21 cellular contexts compared by ENCODE assay signal in the genomic region with DNA sequence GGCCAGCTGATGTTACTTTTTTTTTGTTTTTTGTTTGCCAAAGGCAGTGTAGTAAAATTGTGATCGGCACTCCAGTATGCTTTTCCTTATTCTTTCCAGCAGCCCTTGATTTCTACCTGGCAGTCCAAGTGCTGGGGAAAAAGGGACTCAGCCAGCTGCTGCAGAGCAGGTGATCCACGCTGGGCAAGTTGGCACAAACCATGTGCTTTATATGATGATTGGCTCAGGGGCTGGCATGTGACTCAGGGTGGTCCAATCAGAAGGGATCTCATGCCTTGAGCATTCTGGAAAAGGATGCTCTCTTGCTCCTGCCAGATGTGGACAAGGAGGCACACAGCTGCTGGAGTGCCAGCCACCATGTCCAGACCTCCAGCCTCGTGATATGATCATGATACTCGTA. TPM values are rescaled to one million over a fixed set of nuclear protein-coding genes. Genes with fewer than 3 reads are reported as not detected.
DNase-seq lines count a peak whose midpoint lies in the region; ATAC-seq, FAIRE-seq and TF ChIP-seq lines count a peak whose summit lies in the region.
"Had no signal": no experiment of that assay in that cellular context is flagged by ENCODE, and none has a peak within 500 bp of the region (broad histone marks: within the 10 kb centered on the region; RNA-seq: fewer than 3 reads in every experiment).

No MANE protein-coding gene starts in this region.

- no peak overlapping the region for H3K27ac Mint-ChIP-seq in activated T-cell treated with anti-CD3 and anti-CD28 coated beads, Interleukin-2, amount 50 U/mL, for 24 hours
- H3K27ac Mint-ChIP-seq: B cell; CD4-positive, alpha-beta T cell had no signal

- H3K27me3 Mint-ChIP-seq in activated T-cell treated with anti-CD3 and anti-CD28 coated beads, Interleukin-2, amount 50 U/mL, for 24 hours, result no peaks in the 10 kb centered on the region
- H3K27me3 Mint-ChIP-seq: B cell; CD4-positive, alpha-beta T cell; T-cell had no signal

- no peak overlapping the region for H3K4me3 Mint-ChIP-seq in activated T-cell treated with anti-CD3 and anti-CD28 coated beads, Interleukin-2, amount 50 U/mL, for 24 hours
- H3K4me3 Mint-ChIP-seq: B cell; CD4-positive, alpha-beta T cell; T-cell had no signal

- H3K4me1 Mint-ChIP-seq in activated T-cell treated with anti-CD3 and anti-CD28 coated beads, Interleukin-2, amount 50 U/mL, for 24 hours (ENCODE audit: low read depth), result peaks cover 32% of the 10 kb centered on the region

- intact Hi-C loops in kidney (cut with DNase I) (no loop called here), stomach (cut with DNase I; ENCODE audit: low total_unique reads) (no loop called here)

- H3K9me3 ChIP-seq in kidney (ENCODE audit: control insufficient read depth in 1 of 2, low read length in 2 of 2) (no peaks in the 10 kb centered on the region), stomach (no peaks in the 10 kb centered on the region)
- H3K9me3 ChIP-seq: HAP-1, SJSA1 had no signal

- H3K36me3 Mint-ChIP-seq in activated T-cell treated with anti-CD3 and anti-CD28 coated beads, Interleukin-2, amount 50 U/mL, for 24 hours (ENCODE audit: low read depth), result no peaks in the 10 kb centered on the region
- H3K36me3 Mint-ChIP-seq: T-cell had no signal

- H3K27me3 ChIP-seq in stomach, result no peaks in the 10 kb centered on the region
- H3K27me3 ChIP-seq: SJSA1 had no signal

- peak; percentile 12 for DNase-seq in NCI-H1092 treated with DMSO at 0.1 percent for 48 hours (lab: John Stamatoyannopoulos, UW)
- no peak for DNase-seq in NCI-H1092 (lab: John Stamatoyannopoulos, UW)
- peak; percentile 13 for DNase-seq in NAMALWA (ENCODE audit: low spot score)
- DNase-seq in SK-MEL-5 (ENCODE audit: low read depth, low spot score), result peak; percentile 23
- peak; percentile 9 for DNase-seq in kidney
- no peak for DNase-seq in stomach
- DNase-seq in activated T-cell treated with anti-CD3 and anti-CD28 coated beads, Interleukin-2, amount 50 U/mL, for 24 hours, result no peak
- DNase-seq: Calu3; CD4-positive, alpha-beta T cell; DMS53; KG1; NCI-H1417; NCI-H2081; NCI-H446; RPMI8226; T-cell had no signal

- no peak for TF ChIP-seq POLR2A in stomach (IDR thresholded peaks at IDR 0.05)

- in situ Hi-C loops in SK-MEL-5 (cut with HindIII; ENCODE audit: low pct_unique_long_range_greater_than_20kb, low sequenced_read_pairs), result no loop called here

- TF ChIP-seq CTCF in kidney (IDR thresholded peaks at IDR 0.05; ENCODE audit: borderline replicate concordance, extremely low read depth, insufficient read depth), result no peak
- TF ChIP-seq CTCF in stomach (IDR thresholded peaks at IDR 0.05), result no peak

- no peak overlapping the region for H3K27ac ChIP-seq in kidney (ENCODE audit: low read depth in 2 of 2, low read length in 2 of 2)
- no peak overlapping the region for H3K27ac ChIP-seq in stomach
- H3K27ac ChIP-seq: 22Rv1, SJSA1 had no signal

- H3K4me3 ChIP-seq in kidney (ENCODE audit: low read length in 2 of 2) (no peak overlapping the region), stomach (no peak overlapping the region)
- H3K4me3 ChIP-seq: HAP-1, SJSA1 had no signal

- ATAC-seq in GM21619 (IDR thresholded peaks at IDR 0.05; ENCODE audit: unreplicated experiment), result no peak
- ATAC-seq: T-cell had no signal

- 84 to 92% (median 86%) methylated on average over 4 of the region's 4 CpGs for WGBS in stomach, 5 donors

- H3K4me1 ChIP-seq in kidney (ENCODE audit: control insufficient read depth in 1 of 2, insufficient read depth in 1 of 2, low read depth in 1 of 2, low read length in 2 of 2) (no peaks in the 10 kb centered on the region), stomach (peaks cover 0 to 17% (median 0%) of the 10 kb centered on the region in 4 donors)
- H3K4me1 ChIP-seq: HAP-1, SJSA1 had no signal

- FAIRE-seq in kidney (lab: Jason Lieb, UNC), result no peak

- H3K9ac ChIP-seq in kidney (ENCODE audit: low read length in 2 of 2), result no peak overlapping the region

- no peaks in the 10 kb centered on the region for H3K36me3 ChIP-seq in kidney (ENCODE audit: control insufficient read depth in 1 of 2, insufficient read depth in 2 of 2, low read length in 2 of 2)
- H3K36me3 ChIP-seq in stomach, result peaks cover 0 to 15% (median 5%) of the 10 kb centered on the region in 4 donors
- H3K36me3 ChIP-seq: HAP-1, SJSA1 had no signal

- H3K9me3 Mint-ChIP-seq in activated T-cell treated with anti-CD3 and anti-CD28 coated beads, Interleukin-2, amount 50 U/mL, for 24 hours, result no peaks in the 10 kb centered on the region
- H3K9me3 Mint-ChIP-seq: CD4-positive, alpha-beta T cell; T-cell had no signal

- no peak for TF ChIP-seq EP300 in stomach (IDR thresholded peaks at IDR 0.05)

RNA-seq across cellular contexts. Expression of a gene that starts 54.5 kb away (rescaled TPM):
- total RNA-seq in SK-MEL-5 (2014; rRNA removed; shearing (Covaris generic)), result 1.9 TPM in 2 replicates
- 3.6 and 5.7 TPM in 2 replicates for polyA plus RNA-seq in SK-MEL-5 (2015; cell fraction: cytosol; rRNA removed)
- polyA plus RNA-seq in SK-MEL-5 (2015; cell fraction: nucleus; rRNA removed), result 0.97 and 3.3 TPM in 2 replicates
- total RNA-seq in kidney (257 TPM), stomach (100 to 1,000 TPM in 2 of 5 donors, 10 to 100 TPM in 3; 21.0 to 226 (median 29.9) TPM)
- polyA plus RNA-seq in kidney (ENCODE audit: insufficient read depth, low read depth, low replicate concordance) (85.1 TPM), stomach (10 to 100 TPM in 1 of 3 donors, 1 to 10 TPM in 2; 9.0 to 62.9 (median 9.1) TPM)

Comparison
In these comparisons a context has a peak if more than half of its experiments do, and no peak if none do; other contexts are left out.
1. DNase-seq: peak in NCI-H1092 treated with DMSO at 0.1 percent for 48 hours (single experiment), NAMALWA (single experiment), SK-MEL-5 (single experiment) and kidney (single experiment); none in NCI-H1092 (single experiment), stomach (single experiment) and activated T-cell treated with anti-CD3 and anti-CD28 coated beads, Interleukin-2, amount 50 U/mL, for 24 hours (single experiment).